Comparison of ENCODE assay signal across 9 cellular contexts in genomic region chr7:74305987-74306736, GRCh38. TPM values are rescaled to one million over a fixed set of nuclear protein-coding genes. Genes with fewer than 3 reads are reported as not detected.
DNase-seq lines count a peak whose midpoint lies in the region; ATAC-seq and TF ChIP-seq lines count a peak whose summit lies in the region.
"Had no signal": no experiment of that assay in that cellular context is flagged by ENCODE, and none has a peak within 500 bp of the region (broad histone marks: within the 10 kb centered on the region; RNA-seq: fewer than 3 reads in every experiment).

No MANE protein-coding gene starts in this region.

- H2BK15ac ChIP-seq in mesendoderm (replicated peaks; ENCODE audit: low read depth): no peak overlapping the region

- no peak overlapping the region for H3K18ac ChIP-seq in mesendoderm (ENCODE audit: low read length)

- H3K4me3 Mint-ChIP-seq in T-helper 17 cell: peak overlapping the region; percentile 41
- H3K4me3 Mint-ChIP-seq: activated CD4-positive, alpha-beta memory T cell treated with anti-CD3 and anti-CD28 coated beads for 36 hours had no signal

- H3K4me2 ChIP-seq in skeletal muscle satellite cell (ENCODE audit: low read length) (peak overlapping the region; percentile 75), mesendoderm (ENCODE audit: low read length) (no peak overlapping the region)

- H2AK5ac ChIP-seq in mesendoderm (ENCODE audit: low read length): no peak overlapping the region

- H3K9ac ChIP-seq in skeletal muscle satellite cell (ENCODE audit: low read depth, low read length) (no peak overlapping the region), mesendoderm (ENCODE audit: low read length) (no peak overlapping the region)

- H3K9me3 ChIP-seq in T-helper 17 cell (ENCODE audit: control insufficient read depth, low read length, poor library complexity, severe bottlenecking) (no peaks in the 10 kb centered on the region), skeletal muscle satellite cell (replicated peaks; ENCODE audit: low read length) (no peaks in the 10 kb centered on the region)

- H2BK120ac ChIP-seq in mesendoderm (ENCODE audit: low read depth, low read length): no peak overlapping the region

- H3K27me3 ChIP-seq in skeletal muscle satellite cell (ENCODE audit: control insufficient read depth, insufficient read depth, low read length): no peaks in the 10 kb centered on the region
- no peaks in the 10 kb centered on the region for H3K27me3 ChIP-seq in mesendoderm (ENCODE audit: insufficient read depth, low read length, poor library complexity)

- H4K8ac ChIP-seq in mesendoderm (ENCODE audit: low read depth, low read length): no peak overlapping the region

- H2BK5ac ChIP-seq in mesendoderm (ENCODE audit: low read length): no peak overlapping the region

- no CpG with 5 or more reads among the region's 28 CpGs for WGBS in mesendoderm (ENCODE audit: extremely low coverage, insufficient coverage, low lambda C conversion rate)

- peaks cover 27% of the 10 kb centered on the region for H3K4me1 ChIP-seq in skeletal muscle satellite cell (ENCODE audit: control insufficient read depth, insufficient read depth, low read length)
- no peaks in the 10 kb centered on the region for H3K4me1 ChIP-seq in mesendoderm (ENCODE audit: control insufficient read depth, low read depth, low read length)

- H3K23ac ChIP-seq in mesendoderm (ENCODE audit: low read length): no peak overlapping the region

- H3K36me3 ChIP-seq in skeletal muscle satellite cell (ENCODE audit: insufficient read depth, low read length) (no peaks in the 10 kb centered on the region), mesendoderm (ENCODE audit: control insufficient read depth, insufficient read depth, low read length) (no peaks in the 10 kb centered on the region)

- peak overlapping the region; percentile 47 for H3K27ac Mint-ChIP-seq in T-helper 17 cell
- H3K27ac Mint-ChIP-seq: activated CD4-positive, alpha-beta memory T cell treated with anti-CD3 and anti-CD28 coated beads for 36 hours had no signal

- H3K27ac ChIP-seq in mesendoderm (ENCODE audit: low read depth, low read length): no peak overlapping the region

- no peak overlapping the region for H3K56ac ChIP-seq in mesendoderm (ENCODE audit: low read length)

- peaks cover 12% of the 10 kb centered on the region for H3K79me1 ChIP-seq in mesendoderm (ENCODE audit: low read length)

- no peak for ATAC-seq in T-helper 17 cell
- ATAC-seq in left colon: no peak
- no peak for ATAC-seq in HG03095 (IDR thresholded peaks at IDR 0.05; ENCODE audit: unreplicated experiment)

- intact Hi-C loops in left colon (cut with DNase I, micrococcal nuclease): no loop called here

- H3K4me1 Mint-ChIP-seq in T-helper 17 cell: peaks cover 5% of the 10 kb centered on the region

- peaks cover 14% of the 10 kb centered on the region for H3K27me3 Mint-ChIP-seq in T-helper 17 cell

- no peak overlapping the region for H4K5ac ChIP-seq in mesendoderm (ENCODE audit: low read length)

- TF ChIP-seq CTCF in GM20000 (IDR thresholded peaks at IDR 0.05; ENCODE audit: extremely low read depth, missing control alignments): no peak

- no peak overlapping the region for H3K4ac ChIP-seq in mesendoderm (ENCODE audit: low read depth, low read length)

- H3K4me3 ChIP-seq in skeletal muscle satellite cell (ENCODE audit: low read length) (no peak overlapping the region), mesendoderm (ENCODE audit: low read length) (no peak overlapping the region)

- H3K79me2 ChIP-seq in mesendoderm (ENCODE audit: control insufficient read depth, insufficient read depth, low read length): peaks cover 6% of the 10 kb centered on the region

- no peaks in the 10 kb centered on the region for H3K36me3 Mint-ChIP-seq in T-helper 17 cell (ENCODE audit: low read depth)

- DNase-seq in GM20000 (ENCODE audit: low spot score): peak; percentile 5
- DNase-seq in T-helper 17 cell: no peak
- DNase-seq in globus pallidus (ENCODE audit: low spot score): peak; percentile 77
- DNase-seq in left colon: no peak
- DNase-seq in NOMO-1 treated with DMSO at 0.1 percent for 48 hours (lab: John Stamatoyannopoulos, UW; ENCODE audit: unreplicated experiment): no peak
- DNase-seq in mesendoderm: no peak

RNA-seq across cellular contexts. Expression of gene CLIP2, which starts 17.0 kb away (rescaled TPM):
- total RNA-seq in T-helper 17 cell (10 to 100 TPM in 1 of 2 donors, 1 to 10 TPM in 1; 3.2 to 13.4 TPM), left colon (10 to 100 TPM; 63.5 to 83.6 TPM)
- 34.7 and 45.9 TPM in 2 replicates for total RNA-seq in skeletal muscle satellite cell (2012; rRNA removed)
- polyA plus RNA-seq in mesendoderm (2013, experiment 1 of 2): 11.1 TPM
- polyA plus RNA-seq in mesendoderm (2013, experiment 2 of 2): 12.8 TPM

RNA-seq across cellular contexts. Expression of gene RFC2, which starts 52.0 kb away (rescaled TPM):
- total RNA-seq in T-helper 17 cell (10 to 100 TPM in 1 of 2 donors, 1 to 10 TPM in 1; 9.5 to 12.4 TPM), left colon (10 to 100 TPM; 13.9 to 16.1 TPM)
- 23.6 and 26.6 TPM in 2 replicates for total RNA-seq in skeletal muscle satellite cell (2012; rRNA removed)
- 70.5 TPM for polyA plus RNA-seq in mesendoderm (2013, experiment 1 of 2)
- polyA plus RNA-seq in mesendoderm (2013, experiment 2 of 2): 73.3 TPM

Comparison
In these comparisons a context has a peak if more than half of its experiments do, and no peak if none do; other contexts are left out.
1. DNase-seq: peak in GM20000 (single experiment) and globus pallidus (single experiment); none in T-helper 17 cell (0 of 3), left colon (0 of 2), NOMO-1 treated with DMSO at 0.1 percent for 48 hours (single experiment) and mesendoderm (single experiment).
2. RNA of gene CLIP2, which starts 17.0 kb away (total RNA-seq): 63.5 to 83.6 TPM in left colon; 3.2 to 13.4 TPM in T-helper 17 cell; every median in the first group is over 4 times any median in the second.